ENCODE assay signal across 12 cellular contexts in the genomic region with DNA sequence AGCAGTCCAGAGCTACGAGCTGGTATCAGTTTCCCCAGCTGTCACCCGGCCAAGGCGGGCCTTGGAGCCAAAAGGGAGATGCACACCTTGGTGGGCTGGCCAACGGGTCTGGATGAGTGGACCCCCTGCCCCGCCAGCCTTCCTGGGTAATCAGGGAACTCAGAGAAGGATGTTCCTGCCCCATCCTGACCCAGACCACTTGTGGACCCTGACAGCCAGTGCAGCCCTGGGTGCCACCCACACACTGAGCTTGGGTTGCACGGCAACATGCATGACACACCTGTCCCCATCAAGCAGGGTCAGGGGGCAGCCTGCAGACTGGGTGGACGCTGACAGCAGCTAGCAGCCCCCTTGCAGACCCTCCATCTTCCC. TPM values are rescaled to one million over a fixed set of nuclear protein-coding genes. Genes with fewer than 3 reads are reported as not detected.
DNase-seq lines count a peak whose midpoint lies in the region; ATAC-seq, FAIRE-seq and TF ChIP-seq lines count a peak whose summit lies in the region.
"Had no signal": no experiment of that assay in that cellular context is flagged by ENCODE, and none has a peak within 500 bp of the region (broad histone marks: within the 10 kb centered on the region; RNA-seq: fewer than 3 reads in every experiment).

No MANE protein-coding gene starts in this region.

- 50% methylated on average over 7 of the region's 7 CpGs for WGBS in right cardiac atrium

- H3K36me3 ChIP-seq in left ventricle myocardium inferior (no peaks in the 10 kb centered on the region), kidney (ENCODE audit: control insufficient read depth in 1 of 2, insufficient read depth in 2 of 2, low read length in 2 of 2) (no peaks in the 10 kb centered on the region), vagina (no peaks in the 10 kb centered on the region)
- H3K36me3 ChIP-seq: gastrocnemius medialis had no signal

- no peak for TF ChIP-seq POLR2A in vagina (IDR thresholded peaks at IDR 0.05)

- ATAC-seq in right cardiac atrium (no peak), HG02678 (IDR thresholded peaks at IDR 0.05; ENCODE audit: unreplicated experiment) (no peak)
- no peak for ATAC-seq in activated naive CD8-positive, alpha-beta T cell treated with anti-CD3 and anti-CD28 coated beads, Interleukin-2, amount 50 U/mL, for 24 hours
- ATAC-seq: gastrocnemius medialis had no signal

- H3K9me3 ChIP-seq in left ventricle myocardium inferior (replicated peaks) (no peaks in the 10 kb centered on the region), right cardiac atrium (ENCODE audit: control insufficient read depth, low read length) (no peaks in the 10 kb centered on the region), kidney (ENCODE audit: control insufficient read depth in 1 of 2, low read length in 2 of 2) (no peaks in the 10 kb centered on the region), vagina (no peaks in the 10 kb centered on the region)
- H3K9me3 ChIP-seq: gastrocnemius medialis had no signal

- peaks cover 39% of the 10 kb centered on the region for H3K4me1 Mint-ChIP-seq in activated naive CD8-positive, alpha-beta T cell treated with anti-CD3 and anti-CD28 coated beads, Interleukin-2, amount 50 U/mL, for 24 hours

- peaks cover 8% of the 10 kb centered on the region for H3K36me3 Mint-ChIP-seq in activated naive CD8-positive, alpha-beta T cell treated with anti-CD3 and anti-CD28 coated beads, Interleukin-2, amount 50 U/mL, for 24 hours (ENCODE audit: low read depth)

- no peak overlapping the region for H3K27ac Mint-ChIP-seq in activated naive CD8-positive, alpha-beta T cell treated with anti-CD3 and anti-CD28 coated beads, Interleukin-2, amount 50 U/mL, for 24 hours

- DNase-seq in left ventricle myocardium inferior (no peak), right cardiac atrium (no peak), kidney (peak; percentile 77), vagina (ENCODE audit: extremely low spot score in 2 of 2) (no peak), SHP77 treated with DMSO at 0.1 percent for 48 hours (lab: John Stamatoyannopoulos, UW) (no peak), GDM1 (lab: John Stamatoyannopoulos, UW) (no peak)
- no peak for DNase-seq in activated naive CD8-positive, alpha-beta T cell treated with anti-CD3 and anti-CD28 coated beads, Interleukin-2, amount 50 U/mL, for 24 hours
- DNase-seq: aorta, gastrocnemius medialis, NCI-H526 had no signal

- H3K27ac ChIP-seq in left ventricle myocardium inferior (replicated peaks) (no peak overlapping the region), right cardiac atrium (ENCODE audit: low read length) (no peak overlapping the region), kidney (ENCODE audit: low read depth in 2 of 2, low read length in 2 of 2) (no peak overlapping the region), vagina (no peak overlapping the region)

- FAIRE-seq in kidney (lab: Jason Lieb, UNC), result no peak
- FAIRE-seq: TTC549 had no signal

- H3K27me3 ChIP-seq in left ventricle myocardium inferior (ENCODE audit: low read depth), result peaks cover 50% of the 10 kb centered on the region
- H3K27me3 ChIP-seq in right cardiac atrium (ENCODE audit: control insufficient read depth, insufficient read depth), result no peaks in the 10 kb centered on the region
- no peaks in the 10 kb centered on the region for H3K27me3 ChIP-seq in vagina

- H3K9ac ChIP-seq in kidney (ENCODE audit: low read length in 2 of 2), result no peak overlapping the region

- peaks cover 36% of the 10 kb centered on the region for H3K27me3 Mint-ChIP-seq in activated naive CD8-positive, alpha-beta T cell treated with anti-CD3 and anti-CD28 coated beads, Interleukin-2, amount 50 U/mL, for 24 hours

- H3K4me3 Mint-ChIP-seq in activated naive CD8-positive, alpha-beta T cell treated with anti-CD3 and anti-CD28 coated beads, Interleukin-2, amount 50 U/mL, for 24 hours, result peak overlapping the region; percentile 99

- intact Hi-C loops in left ventricle myocardium inferior (cut with micrococcal nuclease), result no loop called here
- intact Hi-C loops in right cardiac atrium (cut with DNase I), result no loop called here
- intact Hi-C loops in kidney (cut with DNase I), result loop anchor here (5.0 kb wide), 1 partner anchor 53 kb away; no protein-coding TSS in a partner anchor
- intact Hi-C loops in vagina (cut with DNase I), result no loop called here

- peak overlapping the region; percentile 54 for H3K4me3 ChIP-seq in left ventricle myocardium inferior
- no peak overlapping the region for H3K4me3 ChIP-seq in right cardiac atrium (ENCODE audit: low read length)
- H3K4me3 ChIP-seq in kidney (ENCODE audit: low read length in 2 of 2), result peak overlapping the region in 1 of 2 donors; percentile 25
- H3K4me3 ChIP-seq in vagina, result peak overlapping the region; percentile 28 to 45

- no peaks in the 10 kb centered on the region for H3K9me3 Mint-ChIP-seq in activated naive CD8-positive, alpha-beta T cell treated with anti-CD3 and anti-CD28 coated beads, Interleukin-2, amount 50 U/mL, for 24 hours

- TF ChIP-seq CTCF in left ventricle myocardium inferior (IDR thresholded peaks at IDR 0.05; ENCODE audit: borderline replicate concordance), result no peak
- no peak for TF ChIP-seq CTCF in kidney (IDR thresholded peaks at IDR 0.05; ENCODE audit: borderline replicate concordance, extremely low read depth, insufficient read depth)
- TF ChIP-seq CTCF in vagina (IDR thresholded peaks at IDR 0.05), result no peak

- peaks cover 59% of the 10 kb centered on the region for H3K4me1 ChIP-seq in left ventricle myocardium inferior
- peaks cover 12% of the 10 kb centered on the region for H3K4me1 ChIP-seq in right cardiac atrium (ENCODE audit: control insufficient read depth, insufficient read depth, low read length)
- H3K4me1 ChIP-seq in kidney (ENCODE audit: control insufficient read depth in 1 of 2, insufficient read depth in 1 of 2, low read depth in 1 of 2, low read length in 2 of 2), result peaks cover 19 to 40% of the 10 kb centered on the region in 2 donors
- peaks cover 54% of the 10 kb centered on the region for H3K4me1 ChIP-seq in vagina

RNA-seq across cellular contexts. Expression of a gene that starts 8.6 kb away (rescaled TPM):
- total RNA-seq in left ventricle myocardium inferior (20.9 TPM), right cardiac atrium (10 to 100 TPM; 11.2 to 25.2 (median 18.6) TPM), kidney (62.6 TPM), vagina (44.2 TPM)
- polyA plus RNA-seq in right cardiac atrium (26.5 TPM), kidney (ENCODE audit: insufficient read depth, low read depth, low replicate concordance) (128 TPM)

RNA-seq across cellular contexts. Expression of a gene that starts 19.8 kb away (rescaled TPM):
- total RNA-seq in left ventricle myocardium inferior (not detected), right cardiac atrium (not detected), kidney (not detected), vagina (not detected)
- polyA plus RNA-seq in right cardiac atrium (not detected), kidney (ENCODE audit: insufficient read depth, low read depth, low replicate concordance) (not detected)
- total RNA-seq: aorta, gastrocnemius medialis had no signal
- polyA plus RNA-seq: aorta had no signal

RNA-seq across cellular contexts. Expression of a gene that starts 25.5 kb away (rescaled TPM):
- total RNA-seq in left ventricle myocardium inferior, result 9.5 TPM
- total RNA-seq in right cardiac atrium, result 10 to 100 TPM in 3 of 4 donors, 1 to 10 TPM in 1; 9.3 to 11.1 (median 10.4) TPM
- 11.2 TPM for polyA plus RNA-seq in right cardiac atrium
- total RNA-seq in kidney, result 14.3 TPM
- polyA plus RNA-seq in kidney (ENCODE audit: insufficient read depth, low read depth, low replicate concordance), result 15.3 TPM
- total RNA-seq in vagina, result 13.8 TPM

RNA-seq across cellular contexts. Expression of a gene that starts 38.8 kb away (rescaled TPM):
- total RNA-seq in left ventricle myocardium inferior, result not detected
- total RNA-seq in right cardiac atrium, result not detected
- polyA plus RNA-seq in right cardiac atrium, result 0.09 TPM
- total RNA-seq in kidney, result not detected
- polyA plus RNA-seq in kidney (ENCODE audit: insufficient read depth, low read depth, low replicate concordance), result not detected
- not detected for total RNA-seq in vagina
- total RNA-seq: aorta had no signal

RNA-seq across cellular contexts. Expression of a gene that starts 47.7 kb away (rescaled TPM):
- 33.0 TPM for total RNA-seq in left ventricle myocardium inferior
- 10 to 100 TPM; 28.9 to 38.8 (median 35.4) TPM for total RNA-seq in right cardiac atrium
- 34.9 TPM for polyA plus RNA-seq in right cardiac atrium
- total RNA-seq in kidney, result 67.7 TPM
- polyA plus RNA-seq in kidney (ENCODE audit: insufficient read depth, low read depth, low replicate concordance), result 37.5 TPM
- total RNA-seq in vagina, result 66.3 TPM
